1 cellular context compared by ENCODE assay signal in the genomic region with DNA sequence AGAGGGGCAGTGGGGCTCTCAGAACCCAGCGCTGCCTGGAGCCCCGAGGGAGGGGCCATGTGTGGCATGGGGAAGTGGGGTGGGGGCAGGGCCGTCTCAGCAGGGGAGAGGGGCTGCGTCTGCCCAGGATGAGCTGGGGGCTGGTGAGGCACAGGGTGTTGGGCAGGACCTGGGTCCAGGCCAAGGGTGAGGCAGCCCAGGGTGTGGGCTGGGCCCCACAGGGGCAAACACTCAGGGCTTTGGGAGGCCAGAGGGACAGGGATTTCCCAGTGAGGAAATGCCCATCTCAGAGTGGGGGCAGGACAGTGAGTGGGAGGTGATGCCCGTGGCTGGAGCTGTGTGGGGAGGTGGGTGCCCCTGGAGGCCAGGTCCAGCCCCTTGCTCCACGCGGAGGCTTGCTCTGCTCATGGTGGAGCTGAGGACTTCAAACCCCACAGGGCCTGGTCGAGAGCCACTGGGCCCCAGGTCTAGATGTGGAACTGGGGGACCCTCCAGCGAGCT.
TF ChIP-seq lines count a peak whose summit lies in the region.

No MANE protein-coding gene starts in this region.

TF ChIP-seq in HEK293, 187 proteins besides CTCF, POLR2A, EP300 and RAD21 (continued from another document):
- no peak for TF ChIP-seq OSR2 (tag by site-specific recombination; IDR thresholded peaks at IDR 0.05)
- no peak for TF ChIP-seq ZNF549 (tag by site-specific recombination; IDR thresholded peaks at IDR 0.05)
- no peak for TF ChIP-seq ZNF2 (tag by site-specific recombination; IDR thresholded peaks at IDR 0.05)
- no peak for TF ChIP-seq YY2 (tag by site-specific recombination; IDR thresholded peaks at IDR 0.05)
